Comparison of ENCODE assay signal across 1 cellular context in genomic region chr10:89355373-89355772, GRCh38.
TF ChIP-seq lines count a peak whose summit lies in the region.

No MANE protein-coding gene starts in this region.

TF ChIP-seq in K562, 482 proteins besides CTCF, POLR2A, EP300 and RAD21 (continued from another document):
- no peak for TF ChIP-seq CHD7 (IDR thresholded peaks at IDR 0.05; ENCODE audit: low read depth, low read length)
- no peak for TF ChIP-seq TCF7L2 (IDR thresholded peaks at IDR 0.05; ENCODE audit: low read depth, low read length)
- no peak for TF ChIP-seq DNMT1 (IDR thresholded peaks at IDR 0.05)
- no peak; the same call in 1 of the 2 replicates for TF ChIP-seq GTF2E2 (tag; IDR thresholded peaks at IDR 0.05)
- no peak for TF ChIP-seq ZNF408 (CRISPR knock-in tag; IDR thresholded peaks at IDR 0.05; ENCODE audit: low read depth)
- TF ChIP-seq ZNF398 (CRISPR knock-in tag; IDR thresholded peaks at IDR 0.05) = peak; percentile 57; the same call in 1 of the 2 replicates
- TF ChIP-seq SFPQ (IDR thresholded peaks at IDR 0.05; ENCODE audit: low read depth, low read length) = no peak
- TF ChIP-seq SMAD2 (IDR thresholded peaks at IDR 0.05; ENCODE audit: low read depth, low read length) = no peak
- peak; percentile 99 for TF ChIP-seq ZNF589 (CRISPR knock-in tag; IDR thresholded peaks at IDR 0.05; ENCODE audit: low read depth)
- TF ChIP-seq ZNF277 (CRISPR knock-in tag; IDR thresholded peaks at IDR 0.05; ENCODE audit: borderline replicate concordance) = no peak
- no peak for TF ChIP-seq ZHX1 (conservative IDR thresholded peaks at IDR 0.05; ENCODE audit: low read length)
- TF ChIP-seq MAFK (IDR thresholded peaks at IDR 0.05; ENCODE audit: low read length) = no peak
- no peak for TF ChIP-seq STAG1 (CRISPR knock-in tag; IDR thresholded peaks at IDR 0.05; ENCODE audit: borderline replicate concordance)
- no peak for TF ChIP-seq EHMT2 (IDR thresholded peaks at IDR 0.05)
- no peak for TF ChIP-seq PHF8 (IDR thresholded peaks at IDR 0.05; ENCODE audit: borderline replicate concordance, low read length)
- no peak for TF ChIP-seq POLR2AphosphoS2 (IDR thresholded peaks at IDR 0.05; ENCODE audit: low read length)
- no peak for TF ChIP-seq CREB1 (IDR thresholded peaks at IDR 0.05)
- TF ChIP-seq CREB1 (CRISPR knock-in tag; IDR thresholded peaks at IDR 0.05) = no peak
- TF ChIP-seq XRCC4 (IDR thresholded peaks at IDR 0.05; ENCODE audit: extremely low read depth, insufficient read depth, insufficient read length) = no peak
- TF ChIP-seq PYGO2 (tag; IDR thresholded peaks at IDR 0.05) = no peak
- no peak for TF ChIP-seq RBM17 (IDR thresholded peaks at IDR 0.05; ENCODE audit: borderline replicate concordance, low read depth, low read length)
- TF ChIP-seq DACH1 (IDR thresholded peaks at IDR 0.05; ENCODE audit: partially characterized antibody) = no peak
- peak; percentile 95 for TF ChIP-seq ZNF395 (CRISPR knock-in tag; IDR thresholded peaks at IDR 0.05)
- no peak for TF ChIP-seq CBFA2T3 (IDR thresholded peaks at IDR 0.05)
- no peak for TF ChIP-seq SRSF9 (IDR thresholded peaks at IDR 0.05; ENCODE audit: borderline replicate concordance, low read depth, low read length)
- TF ChIP-seq MEIS2 (IDR thresholded peaks at IDR 0.05; ENCODE audit: partially characterized antibody) = no peak
- peak; percentile 84 for TF ChIP-seq BACH1 (tag; IDR thresholded peaks at IDR 0.05)
- TF ChIP-seq SMAD4 (CRISPR knock-in tag; conservative IDR thresholded peaks at IDR 0.05) = peak; percentile 94
- peak; percentile 60; the same call in 1 of the 2 replicates for TF ChIP-seq CEBPG (CRISPR knock-in tag; IDR thresholded peaks at IDR 0.05)
- TF ChIP-seq CEBPG (tag; conservative IDR thresholded peaks at IDR 0.05 in 1 of 2, IDR thresholded peaks at IDR 0.05 in 1 of 2) = peak in 1 of 2 experiments; percentile 83; a peak in 2 of 4 replicates
- no peak for TF ChIP-seq MYNN (IDR thresholded peaks at IDR 0.05)
- no peak for TF ChIP-seq MYNN (CRISPR knock-in tag; IDR thresholded peaks at IDR 0.05)
- no peak for TF ChIP-seq ZNF347 (CRISPR knock-in tag; IDR thresholded peaks at IDR 0.05; ENCODE audit: low read depth)
- no peak for TF ChIP-seq ZNF133 (CRISPR knock-in tag; IDR thresholded peaks at IDR 0.05)
- no peak for TF ChIP-seq DPF2 (IDR thresholded peaks at IDR 0.05)
- TF ChIP-seq TSC22D4 (tag; IDR thresholded peaks at IDR 0.05) = no peak
- no peak for TF ChIP-seq ZNF274 (IDR thresholded peaks at IDR 0.05; ENCODE audit: borderline replicate concordance, low read depth, low read length)
- no peak for TF ChIP-seq ZNF699 (CRISPR knock-in tag; IDR thresholded peaks at IDR 0.05; ENCODE audit: insufficient replicate concordance)
- no peak for TF ChIP-seq POLR3G (IDR thresholded peaks at IDR 0.05; ENCODE audit: extremely low read depth, insufficient read length, insufficient replicate concordance)
